ENCODE assay signal across 13 cellular contexts in the genomic region with DNA sequence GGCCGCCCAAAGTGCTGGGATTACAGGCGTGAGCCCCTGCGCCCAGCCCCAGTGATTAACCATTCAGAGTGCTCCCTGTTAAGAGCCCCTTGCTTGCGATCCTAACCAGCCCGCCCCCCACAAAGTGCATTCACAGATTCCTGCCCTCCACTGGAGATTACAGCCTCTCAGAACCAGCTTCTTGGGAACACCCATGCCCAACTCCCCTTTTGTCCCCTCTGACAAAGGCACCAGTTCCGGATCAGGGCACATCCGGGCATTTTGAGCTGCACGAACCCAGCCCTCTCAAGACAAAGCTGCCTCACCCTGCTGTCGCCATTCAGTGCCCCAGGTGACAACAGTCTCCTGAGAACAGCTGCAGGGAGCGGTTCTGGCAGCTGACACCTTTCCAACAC. TPM values are rescaled to one million over a fixed set of nuclear protein-coding genes. Genes with fewer than 3 reads are reported as not detected.
DNase-seq lines count a peak whose midpoint lies in the region; TF ChIP-seq lines count a peak whose summit lies in the region.
"Had no signal": no experiment of that assay in that cellular context is flagged by ENCODE, and none has a peak within 500 bp of the region (broad histone marks: within the 10 kb centered on the region; RNA-seq: fewer than 3 reads in every experiment).

No MANE protein-coding gene starts in this region.

- H3K27ac ChIP-seq in endodermal cell (ENCODE audit: low read depth, low read length) (no peak overlapping the region), SJCRH30 (no peak overlapping the region), tibial artery (no peak overlapping the region)
- H3K27ac ChIP-seq: neutrophil had no signal

- peak overlapping the region; percentile 94 for H3K4me3 ChIP-seq in endodermal cell (ENCODE audit: low read length)
- H3K4me3 ChIP-seq in SJCRH30 = no peak overlapping the region
- H3K4me3 ChIP-seq in tibial artery = no peak overlapping the region

- peaks cover 27% of the 10 kb centered on the region for H3K36me3 ChIP-seq in endodermal cell (ENCODE audit: control insufficient read depth, insufficient read depth, low read length)
- no peaks in the 10 kb centered on the region for H3K36me3 ChIP-seq in SJCRH30
- no peaks in the 10 kb centered on the region for H3K36me3 ChIP-seq in tibial artery
- H3K36me3 ChIP-seq: neutrophil had no signal

- peaks cover 19% of the 10 kb centered on the region for H3K4me1 ChIP-seq in endodermal cell (ENCODE audit: control insufficient read depth, insufficient read depth, low read length)
- H3K4me1 ChIP-seq in SJCRH30 = no peaks in the 10 kb centered on the region
- H3K4me1 ChIP-seq in tibial artery = peaks cover 0 to 16% (median 13%) of the 10 kb centered on the region in 4 donors

- intact Hi-C loops in tibial artery (cut with DNase I; ENCODE audit: low total_unique reads) = no loop called here

- H3K4me3 Mint-ChIP-seq in endodermal cell (peak overlapping the region; percentile 98), progenitor cell of endocrine pancreas (ENCODE audit: low read depth) (peak overlapping the region; percentile 95)

- peak overlapping the region; percentile 39 for H3K9ac ChIP-seq in endodermal cell (ENCODE audit: extremely low read depth, low read length, poor library complexity, severe bottlenecking)

- H3K4me1 Mint-ChIP-seq in endodermal cell = peaks cover 55% of the 10 kb centered on the region
- H3K4me1 Mint-ChIP-seq in progenitor cell of endocrine pancreas (ENCODE audit: low read depth) = peaks cover 50% of the 10 kb centered on the region

- H3K36me3 Mint-ChIP-seq in endodermal cell (ENCODE audit: low read depth) = peaks cover 33% of the 10 kb centered on the region
- H3K36me3 Mint-ChIP-seq in progenitor cell of endocrine pancreas (ENCODE audit: insufficient read depth) = peaks cover 18% of the 10 kb centered on the region

- H3K9me3 ChIP-seq in endodermal cell (ENCODE audit: control insufficient read depth, low read length) = no peaks in the 10 kb centered on the region
- H3K9me3 ChIP-seq in SJCRH30 (replicated peaks) = no peaks in the 10 kb centered on the region
- no peaks in the 10 kb centered on the region for H3K9me3 ChIP-seq in tibial artery
- H3K9me3 ChIP-seq: neutrophil had no signal

- 69 to 77% methylated on average over 6 to 10 of the region's 10 CpGs for WGBS in endodermal cell (ENCODE audit: insufficient coverage in 1 of 2, insufficient read length in 1 of 2), 2 experiments

- H3K9me3 Mint-ChIP-seq in endodermal cell (no peaks in the 10 kb centered on the region), progenitor cell of endocrine pancreas (ENCODE audit: low read depth) (no peaks in the 10 kb centered on the region)

- TF ChIP-seq CTCF in endodermal cell (conservative IDR thresholded peaks at IDR 0.05) (no peak), progenitor cell of endocrine pancreas (IDR thresholded peaks at IDR 0.05; ENCODE audit: unreplicated experiment) (no peak), tibial artery (IDR thresholded peaks at IDR 0.05) (no peak)

- H3K27me3 Mint-ChIP-seq in endodermal cell (ENCODE audit: insufficient read depth) = no peaks in the 10 kb centered on the region
- no peaks in the 10 kb centered on the region for H3K27me3 Mint-ChIP-seq in progenitor cell of endocrine pancreas

- DNase-seq in NCI-H2081 (lab: John Stamatoyannopoulos, UW) = peak; percentile 53 to 58
- no peak for DNase-seq in NCI-H2081 treated with DMSO at 0.1 percent for 48 hours (lab: John Stamatoyannopoulos, UW)
- peak; percentile 74 for DNase-seq in NCI-H146 (lab: John Stamatoyannopoulos, UW)
- peak; percentile 84 for DNase-seq in endodermal cell
- DNase-seq in progenitor cell of endocrine pancreas (ENCODE audit: low spot score, unreplicated experiment) = no peak
- no peak for DNase-seq in activated effector memory CD4-positive, alpha-beta T cell treated with Interleukin-2 at 50 U/mL for 16 hours
- no peak for DNase-seq in SJCRH30
- DNase-seq in tibial artery = no peak
- DNase-seq: activated gamma-delta T cell treated with Interleukin-2 at 50 U/mL for 16 hours; SHP77; stimulated activated CD4-positive, alpha-beta T cell treated with anti-CD3 and anti-CD28 coated beads, Interleukin-2, amount 100 ng/mL, for 24 hours had no signal

- H3K27me3 ChIP-seq in endodermal cell (ENCODE audit: control insufficient read depth, insufficient read depth, low read length, poor library complexity, severe bottlenecking) = no peaks in the 10 kb centered on the region
- no peaks in the 10 kb centered on the region for H3K27me3 ChIP-seq in SJCRH30
- peaks cover 4 to 38% of the 10 kb centered on the region in 2 donors for H3K27me3 ChIP-seq in tibial artery

- H3K27ac Mint-ChIP-seq in endodermal cell (peak overlapping the region; percentile 99), progenitor cell of endocrine pancreas (peak overlapping the region; percentile 98)

RNA-seq across cellular contexts. Expression of a gene that starts 0.8 kb away (rescaled TPM):
- total RNA-seq in endodermal cell (1,000 to 10,000 TPM in 1 of 2 donors, 100 to 1,000 TPM in 1; 750 to 1,012 TPM), progenitor cell of endocrine pancreas (398 and 429 TPM in 2 replicates)
- polyA plus RNA-seq in endodermal cell (2013, experiment 1 of 2) = 178 TPM
- polyA plus RNA-seq in endodermal cell (2013, experiment 2 of 2) = 191 TPM
- 0.25 TPM in 1 of 2 replicates, not detected in the other for total RNA-seq in SJCRH30 (2014; rRNA removed; shearing (Covaris generic))

RNA-seq across cellular contexts. Expression of a gene that starts 10.3 kb away (rescaled TPM):
- total RNA-seq in endodermal cell = 1 to 10 TPM in 1 of 2 donors, under 1 TPM in 1; 0.95 to 1.2 TPM
- not detected for polyA plus RNA-seq in endodermal cell (2013, experiment 1 of 2)
- polyA plus RNA-seq in endodermal cell (2013, experiment 2 of 2) = not detected
- 2.9 TPM in 2 replicates for total RNA-seq in progenitor cell of endocrine pancreas
- 0.08 TPM in 1 of 2 replicates, not detected in the other for total RNA-seq in SJCRH30 (2014; rRNA removed; shearing (Covaris generic))

RNA-seq across cellular contexts. Expression of a gene that starts 23.5 kb away (rescaled TPM):
- total RNA-seq in endodermal cell = not detected
- not detected for polyA plus RNA-seq in endodermal cell (2013, experiment 1 of 2)
- not detected for polyA plus RNA-seq in endodermal cell (2013, experiment 2 of 2)
- total RNA-seq in progenitor cell of endocrine pancreas = not detected in 2 replicates
- 0.30 TPM in 1 of 2 replicates, not detected in the other for total RNA-seq in SJCRH30 (2014; rRNA removed; shearing (Covaris generic))
- polyA plus RNA-seq: AG04450 had no signal

RNA-seq across cellular contexts. Expression of a gene that starts 39.2 kb away (rescaled TPM):
- total RNA-seq in endodermal cell = not detected
- not detected for polyA plus RNA-seq in endodermal cell (2013, experiment 1 of 2)
- polyA plus RNA-seq in endodermal cell (2013, experiment 2 of 2) = not detected
- not detected in 2 replicates for total RNA-seq in progenitor cell of endocrine pancreas
- not detected in 2 replicates for total RNA-seq in SJCRH30 (2014; rRNA removed; shearing (Covaris generic))
- polyA plus RNA-seq: AG04450 had no signal

RNA-seq across cellular contexts. Expression of a gene that starts 42.9 kb away (rescaled TPM):
- total RNA-seq in endodermal cell (not detected), progenitor cell of endocrine pancreas (not detected in 2 replicates)
- polyA plus RNA-seq in endodermal cell (2013, experiment 1 of 2) = not detected
- not detected for polyA plus RNA-seq in endodermal cell (2013, experiment 2 of 2)
- total RNA-seq in SJCRH30 (2014; rRNA removed; shearing (Covaris generic)) = not detected in 2 replicates
- polyA plus RNA-seq: AG04450 had no signal

Comparison
In these comparisons a context has a peak if more than half of its experiments do, and no peak if none do; other contexts are left out.
1. DNase-seq: peak in NCI-H2081 (2 of 2), NCI-H146 (single experiment) and endodermal cell (single experiment); none in NCI-H2081 treated with DMSO at 0.1 percent for 48 hours (single experiment), progenitor cell of endocrine pancreas (single experiment), activated effector memory CD4-positive, alpha-beta T cell treated with Interleukin-2 at 50 U/mL for 16 hours (single experiment), SJCRH30 (0 of 2) and tibial artery (0 of 2).
2. RNA of a gene that starts 0.8 kb away (total RNA-seq): 750 to 1,012 TPM in endodermal cell and 398 to 429 TPM in progenitor cell of endocrine pancreas; 0.25 TPM in SJCRH30; every median in the first group is over 100 times any median in the second.